Comparison of ENCODE assay signal across 13 cellular contexts in genomic region chr22:42271906-42272305, GRCh38. TPM values are rescaled to one million over a fixed set of nuclear protein-coding genes. Genes with fewer than 3 reads are reported as not detected.
DNase-seq lines count a peak whose midpoint lies in the region; ATAC-seq and TF ChIP-seq lines count a peak whose summit lies in the region.
"Had no signal": no experiment of that assay in that cellular context is flagged by ENCODE, and none has a peak within 500 bp of the region (broad histone marks: within the 10 kb centered on the region; RNA-seq: fewer than 3 reads in every experiment).

No MANE protein-coding gene starts in this region.

- H3K4me3 ChIP-seq in HEK293 (ENCODE audit: low read depth, low read length) (no peak overlapping the region), WERI-Rb-1 (ENCODE audit: low read depth, low read length) (no peak overlapping the region), esophagus (ENCODE audit: low read depth in 1 of 2, low read length in 2 of 2) (no peak overlapping the region)
- H3K4me3 ChIP-seq: ovary had no signal

- H3K4me1 ChIP-seq in HEK293 (ENCODE audit: control insufficient read depth, insufficient read depth, low read length) (peaks cover 3% of the 10 kb centered on the region; the same call in 1 of the 2 replicates), esophagus (ENCODE audit: control insufficient read depth in 2 of 2, insufficient read depth in 2 of 2, low read length in 1 of 2) (peaks cover 2 to 6% of the 10 kb centered on the region in 2 donors)

- H3K4me3 Mint-ChIP-seq in progenitor cell of endocrine pancreas (ENCODE audit: low read depth): peak overlapping the region; percentile 72

- 43% methylated on average over 2 of the region's 2 CpGs for WGBS in esophagus, 2 donors

- peaks cover 22% of the 10 kb centered on the region for H3K4me1 Mint-ChIP-seq in progenitor cell of endocrine pancreas (ENCODE audit: low read depth)

- H3K27ac ChIP-seq in HEK293 (ENCODE audit: extremely low read depth, low read depth, low read length) (no peak overlapping the region), WERI-Rb-1 (peak overlapping the region; percentile 93), esophagus (ENCODE audit: low read depth in 2 of 2, low read length in 1 of 2) (peak overlapping the region; percentile 36 to 74), caudate nucleus (ENCODE audit: low read depth, low read length) (no peak overlapping the region)
- H3K27ac ChIP-seq: ovary had no signal

- POLR2A ChIA-PET in HEK293 (lab: Yijun Ruan, JAX): interaction anchor here (0.6 kb wide), 1 partner anchor 853 kb away, joined by 4 read pairs; no protein-coding TSS in a partner anchor

- H3K27me3 Mint-ChIP-seq in progenitor cell of endocrine pancreas: peaks cover 4% of the 10 kb centered on the region

- no peaks in the 10 kb centered on the region for H3K9me3 ChIP-seq in HEK293 (ENCODE audit: control insufficient read depth, insufficient read depth, low read depth, low read length)
- no peaks in the 10 kb centered on the region for H3K9me3 ChIP-seq in WERI-Rb-1 (ENCODE audit: severe bottlenecking)
- H3K9me3 ChIP-seq in esophagus (ENCODE audit: control insufficient read depth in 2 of 2, insufficient read depth in 1 of 2, low read depth in 1 of 2, low read length in 1 of 2): no peaks in the 10 kb centered on the region
- H3K9me3 ChIP-seq: ovary had no signal

- H3K27ac Mint-ChIP-seq in progenitor cell of endocrine pancreas: no peak overlapping the region

- no peak for DNase-seq in WERI-Rb-1
- no peak for DNase-seq in progenitor cell of endocrine pancreas (ENCODE audit: low spot score, unreplicated experiment)
- DNase-seq in stimulated activated CD4-positive, alpha-beta T cell treated with anti-CD3 and anti-CD28 coated beads, Interleukin-15, amount 100 ng/mL, for 24 hours: no peak
- DNase-seq in caudate nucleus (lab: John Stamatoyannopoulos, UW): no peak
- DNase-seq: activated gamma-delta T cell treated with Interleukin-2 at 50 U/mL for 16 hours; effector memory CD4-positive, alpha-beta T cell; HCEC 1CT; NCI-H774; ovary; stimulated activated naive CD4-positive, alpha-beta T cell treated with Interleukin-2 at 50 U/mL for 16 hours had no signal

- H3K9me3 Mint-ChIP-seq in progenitor cell of endocrine pancreas (ENCODE audit: low read depth): no peaks in the 10 kb centered on the region

- peaks cover under 1% of the 10 kb centered on the region for H3K36me3 Mint-ChIP-seq in progenitor cell of endocrine pancreas (ENCODE audit: insufficient read depth)

- H3K27me3 ChIP-seq in WERI-Rb-1 (ENCODE audit: insufficient read depth, low read depth, severe bottlenecking): no peaks in the 10 kb centered on the region
- no peaks in the 10 kb centered on the region for H3K27me3 ChIP-seq in esophagus (ENCODE audit: control insufficient read depth in 1 of 2, insufficient read depth in 2 of 2, low read length in 2 of 2)
- H3K27me3 ChIP-seq: ovary had no signal

- no peak for ATAC-seq in HG03135 (IDR thresholded peaks at IDR 0.05; ENCODE audit: unreplicated experiment)

- CTCF ChIA-PET in HEK293 (lab: Yijun Ruan, JAX): interaction anchor here (1.0 kb wide), 1 partner anchor 40 kb away, joined by 3 read pairs; no protein-coding TSS in a partner anchor

- TF ChIP-seq CTCF in HEK293 (tag by site-specific recombination; IDR thresholded peaks at IDR 0.05): no peak
- no peak for TF ChIP-seq CTCF in WERI-Rb-1 (IDR thresholded peaks at IDR 0.05; ENCODE audit: low read depth, low read length)
- no peak for TF ChIP-seq CTCF in progenitor cell of endocrine pancreas (IDR thresholded peaks at IDR 0.05; ENCODE audit: unreplicated experiment)

- no peaks in the 10 kb centered on the region; a peak in 1 of 3 replicates for H3K36me3 ChIP-seq in HEK293 (ENCODE audit: control insufficient read depth in 2 of 2, insufficient read depth in 1 of 2, low read length in 2 of 2)
- H3K36me3 ChIP-seq in WERI-Rb-1: peaks cover 35% of the 10 kb centered on the region
- no peaks in the 10 kb centered on the region for H3K36me3 ChIP-seq in esophagus (ENCODE audit: control insufficient read depth in 2 of 2, insufficient read depth in 2 of 2, low read length in 1 of 2)
- H3K36me3 ChIP-seq: ovary had no signal

TF ChIP-seq in HEK293, 187 proteins besides CTCF, POLR2A, EP300 and RAD21:
- TF ChIP-seq ZNF473 (tag by site-specific recombination; IDR thresholded peaks at IDR 0.05) (no peak), ZBTB20 (tag by site-specific recombination; IDR thresholded peaks at IDR 0.05) (peak; percentile 52; the same call in 1 of the 2 replicates)

RNA-seq across cellular contexts. Expression of gene TCF20, which starts 1.5 kb away (rescaled TPM):
- polyA plus RNA-seq in esophagus: 10 to 100 TPM; 14.5 to 15.0 TPM
- 66.1 and 68.5 TPM in 2 replicates for total RNA-seq in progenitor cell of endocrine pancreas

Comparison
In these comparisons a context has a peak if more than half of its experiments do, and no peak if none do; other contexts are left out.
1. H3K27ac ChIP-seq: peak in WERI-Rb-1 (single experiment) and esophagus (2 of 2); none in HEK293 (single experiment) and caudate nucleus (single experiment).